In the genomic region with DNA sequence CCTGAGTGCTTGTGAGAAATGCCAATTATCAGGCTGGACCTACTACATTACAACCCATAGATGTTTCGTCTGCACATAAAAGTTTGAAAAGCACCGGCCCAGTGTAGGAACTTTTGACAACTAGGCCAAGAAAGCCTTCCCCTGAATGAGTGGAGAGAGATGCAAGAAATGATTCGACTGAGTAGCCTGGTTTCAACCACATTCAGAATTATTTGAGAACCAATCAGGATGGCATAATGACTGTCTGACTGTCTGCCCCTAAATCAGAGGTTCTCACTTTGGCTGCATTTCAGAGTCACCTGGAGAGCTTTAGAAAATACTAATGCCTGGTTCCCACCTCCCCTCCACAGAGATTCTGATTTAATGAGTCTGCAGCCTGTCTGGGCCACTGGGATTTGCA, we compare ENCODE assay signal across 24 cellular contexts.
"Had no signal": no experiment of that assay in that cellular context is flagged by ENCODE, and none has a peak within 500 bp of the region (broad histone marks: within the 10 kb centered on the region; RNA-seq: fewer than 3 reads in every experiment).

No MANE protein-coding gene starts in this region.

- H3K4me3 ChIP-seq: cardiac muscle cell, Peyer's patch had no signal

- H3K36me3 ChIP-seq: brain microvascular endothelial cell, cardiac muscle cell, Peyer's patch had no signal

- DNase-seq: activated CD4-positive, alpha-beta memory T cell treated with anti-CD3 and anti-CD28 coated beads for 36 hours; activated CD4-positive, alpha-beta T cell treated with anti-CD3 and anti-CD28 coated beads for 1 hour; activated CD4-positive, alpha-beta T cell treated with anti-CD3 and anti-CD28 coated beads, Interleukin-2, amount 10 ng/mL, durations not matched to agents 7 days and 5 days; activated CD8-positive, alpha-beta memory T cell treated with anti-CD3 and anti-CD28 coated beads for 24 hours; activated gamma-delta T cell treated with Interleukin-2 at 50 U/mL for 16 hours; activated naive CD4-positive, alpha-beta T cell treated with anti-CD3 and anti-CD28 coated beads, Interleukin-2, amount 10 ng/mL, durations not matched to agents 7 days and 5 days; activated naive CD8-positive, alpha-beta T cell treated with anti-CD3 and anti-CD28 coated beads for 36 hours; activated T-cell treated with anti-CD3 and anti-CD28 coated beads, Interleukin-2, amount 50 U/mL, for 48 hours; brain microvascular endothelial cell; Kasumi-1; KBM-7; NCI-H1092; NCI-H1417; NCI-H1930; NCI-H345; NCI-H510A; NCI-H526 treated with DMSO at 0.1 percent for 48 hours; NK-92 treated with Interleukin-12 subunit alpha and Interleukin-12 subunit beta, amount 100 ng/mL, for 24 hours; Peyer's patch; SHP77 treated with DMSO at 0.1 percent for 48 hours; T-helper 17 cell; T-helper 9 cell had no signal

- ATAC-seq: T-helper 17 cell, WTC11 had no signal

- H3K27ac ChIP-seq: brain microvascular endothelial cell, cardiac muscle cell, Peyer's patch had no signal

- H3K9me3 ChIP-seq: Peyer's patch had no signal

- H3K27me3 ChIP-seq: brain microvascular endothelial cell, cardiac muscle cell, Peyer's patch had no signal
